Comparison of ENCODE assay signal across 22 cellular contexts in genomic region chr5:92147792-92148191, GRCh38.
DNase-seq lines count a peak whose midpoint lies in the region; ATAC-seq lines count a peak whose summit lies in the region.
"Had no signal": no experiment of that assay in that cellular context is flagged by ENCODE, and none has a peak within 500 bp of the region (broad histone marks: within the 10 kb centered on the region; RNA-seq: fewer than 3 reads in every experiment).

No MANE protein-coding gene starts in this region.

- no peaks in the 10 kb centered on the region for H3K36me3 Mint-ChIP-seq in activated CD4-positive, alpha-beta T cell treated with anti-CD3 and anti-CD28 coated beads for 36 hours (ENCODE audit: low read depth)

- no peak overlapping the region for H3K27ac Mint-ChIP-seq in activated CD4-positive, alpha-beta T cell treated with anti-CD3 and anti-CD28 coated beads for 36 hours
- H3K27ac Mint-ChIP-seq: CD4-positive, alpha-beta T cell had no signal

- peak; percentile 0 to 10 for DNase-seq in NCI-H1930 (lab: John Stamatoyannopoulos, UW)
- peak; percentile 96 for DNase-seq in NCI-H69 (lab: John Stamatoyannopoulos, UW)
- peak; percentile 1 for DNase-seq in left kidney (ENCODE audit: low read depth, low spot score)
- peak; percentile 37 for DNase-seq in retina
- DNase-seq in KG1 (lab: John Stamatoyannopoulos, UW) = no peak
- DNase-seq in activated CD4-positive, alpha-beta T cell treated with anti-CD3 and anti-CD28 coated beads for 36 hours = no peak
- DNase-seq: Caco-2; CD4-positive, alpha-beta T cell; DMS 273 treated with DMSO at 0.1 percent for 48 hours; DND-41; H7; MM.1S; NCI-H1048; NCI-H1694 treated with DMSO at 0.1 percent for 48 hours; NCI-H2107; NCI-H524; PC-9; SIG-M5; SK-N-SH had no signal

- intact Hi-C loops in activated CD4-positive, alpha-beta T cell treated with anti-CD3 and anti-CD28 coated beads for 36 hours (cut with DNase I, micrococcal nuclease) = no loop called here

- CTCF ChIA-PET in activated CD4-positive, alpha-beta T cell treated with anti-CD3 and anti-CD28 coated beads for 36 hours (lab: Charles Lee) = no interaction called here

- no peak overlapping the region for H3K4me3 Mint-ChIP-seq in activated CD4-positive, alpha-beta T cell treated with anti-CD3 and anti-CD28 coated beads for 36 hours
- H3K4me3 Mint-ChIP-seq: CD4-positive, alpha-beta T cell had no signal

- H3K9me3 Mint-ChIP-seq in activated CD4-positive, alpha-beta T cell treated with anti-CD3 and anti-CD28 coated beads for 36 hours (ENCODE audit: low read depth) = peaks cover 2% of the 10 kb centered on the region
- H3K9me3 Mint-ChIP-seq: CD4-positive, alpha-beta T cell had no signal

- no peak for ATAC-seq in activated CD4-positive, alpha-beta T cell treated with anti-CD3 and anti-CD28 coated beads for 36 hours
- no peak for ATAC-seq in HG03175 (IDR thresholded peaks at IDR 0.05; ENCODE audit: unreplicated experiment)
- ATAC-seq: GM12878, K562 had no signal

- POLR2A ChIA-PET in activated CD4-positive, alpha-beta T cell treated with anti-CD3 and anti-CD28 coated beads for 36 hours (lab: Charles Lee) = no interaction called here

- H3K27me3 Mint-ChIP-seq in activated CD4-positive, alpha-beta T cell treated with anti-CD3 and anti-CD28 coated beads for 36 hours = no peaks in the 10 kb centered on the region
- H3K27me3 Mint-ChIP-seq: CD4-positive, alpha-beta T cell had no signal

- H3K4me1 Mint-ChIP-seq in activated CD4-positive, alpha-beta T cell treated with anti-CD3 and anti-CD28 coated beads for 36 hours = no peaks in the 10 kb centered on the region

Comparison
In these comparisons a context has a peak if more than half of its experiments do, and no peak if none do; other contexts are left out.
1. DNase-seq: peak in NCI-H1930 (2 of 2), NCI-H69 (single experiment), left kidney (single experiment) and retina (single experiment); none in KG1 (single experiment) and activated CD4-positive, alpha-beta T cell treated with anti-CD3 and anti-CD28 coated beads for 36 hours (single experiment).